ENCODE assay signal across 8 cellular contexts in genomic region chr18:2883137-2883671, GRCh38. TPM values are rescaled to one million over a fixed set of nuclear protein-coding genes. Genes with fewer than 3 reads are reported as not detected.
DNase-seq lines count a peak whose midpoint lies in the region; ATAC-seq and TF ChIP-seq lines count a peak whose summit lies in the region.

No MANE protein-coding gene starts in this region.

- peak; percentile 83 for ATAC-seq in HG03108 (IDR thresholded peaks at IDR 0.05; ENCODE audit: unreplicated experiment)
- no peak for ATAC-seq in HG02973 (IDR thresholded peaks at IDR 0.05; ENCODE audit: unreplicated experiment)

- peak overlapping the region; percentile 96 for H3K27ac Mint-ChIP-seq in nephron progenitor cell
- no peak overlapping the region for H3K27ac Mint-ChIP-seq in progenitor cell of endocrine pancreas

- peaks cover 21% of the 10 kb centered on the region for H3K36me3 Mint-ChIP-seq in nephron progenitor cell (ENCODE audit: low read depth)
- H3K36me3 Mint-ChIP-seq in progenitor cell of endocrine pancreas (ENCODE audit: insufficient read depth) = peaks cover 4% of the 10 kb centered on the region

- peaks cover 20% of the 10 kb centered on the region for H3K9me3 Mint-ChIP-seq in nephron progenitor cell
- H3K9me3 Mint-ChIP-seq in progenitor cell of endocrine pancreas (ENCODE audit: low read depth) = peaks cover 14% of the 10 kb centered on the region

- H3K27me3 Mint-ChIP-seq in nephron progenitor cell (ENCODE audit: low read depth, poor library complexity) (peaks cover 18% of the 10 kb centered on the region), progenitor cell of endocrine pancreas (peaks cover 2% of the 10 kb centered on the region)

- no peak overlapping the region for H3K4me3 Mint-ChIP-seq in nephron progenitor cell
- H3K4me3 Mint-ChIP-seq in progenitor cell of endocrine pancreas (ENCODE audit: low read depth) = no peak overlapping the region

- peaks cover 41% of the 10 kb centered on the region for H3K4me1 Mint-ChIP-seq in nephron progenitor cell
- no peaks in the 10 kb centered on the region for H3K4me1 Mint-ChIP-seq in progenitor cell of endocrine pancreas (ENCODE audit: low read depth)

- TF ChIP-seq CTCF in GM10248 (IDR thresholded peaks at IDR 0.05; ENCODE audit: control extremely low read depth, extremely low read depth, low read depth, missing control alignments) (no peak), nephron progenitor cell (IDR thresholded peaks at IDR 0.05) (no peak), progenitor cell of endocrine pancreas (IDR thresholded peaks at IDR 0.05; ENCODE audit: unreplicated experiment) (no peak)

- DNase-seq in GM10248 (ENCODE audit: extremely low spot score) (peak; percentile 45), activated T-cell treated with anti-CD3 and anti-CD28 coated beads for 48 hours (ENCODE audit: low read depth) (peak; percentile 31), nephron progenitor cell (no peak), progenitor cell of endocrine pancreas (ENCODE audit: low spot score, unreplicated experiment) (no peak), SW 1271 (lab: John Stamatoyannopoulos, UW) (no peak), OCI-M1 (lab: John Stamatoyannopoulos, UW) (no peak)

- POLR2A ChIA-PET in GM10248 (lab: Yijun Ruan, JAX) = no interaction called here

- CTCF ChIA-PET in GM10248 (lab: Yijun Ruan, JAX) = no interaction called here

RNA-seq across cellular contexts. Expression of gene EMILIN2, which starts 36.4 kb away (rescaled TPM):
- total RNA-seq in progenitor cell of endocrine pancreas = 8.7 and 12.5 TPM in 2 replicates

Comparison
In these comparisons a context has a peak if more than half of its experiments do, and no peak if none do; other contexts are left out.
1. DNase-seq: peak in GM10248 (single experiment) and activated T-cell treated with anti-CD3 and anti-CD28 coated beads for 48 hours (single experiment); none in nephron progenitor cell (single experiment), progenitor cell of endocrine pancreas (single experiment), SW 1271 (0 of 2) and OCI-M1 (single experiment).